Comparison of ENCODE assay signal across 8 cellular contexts in the genomic region with DNA sequence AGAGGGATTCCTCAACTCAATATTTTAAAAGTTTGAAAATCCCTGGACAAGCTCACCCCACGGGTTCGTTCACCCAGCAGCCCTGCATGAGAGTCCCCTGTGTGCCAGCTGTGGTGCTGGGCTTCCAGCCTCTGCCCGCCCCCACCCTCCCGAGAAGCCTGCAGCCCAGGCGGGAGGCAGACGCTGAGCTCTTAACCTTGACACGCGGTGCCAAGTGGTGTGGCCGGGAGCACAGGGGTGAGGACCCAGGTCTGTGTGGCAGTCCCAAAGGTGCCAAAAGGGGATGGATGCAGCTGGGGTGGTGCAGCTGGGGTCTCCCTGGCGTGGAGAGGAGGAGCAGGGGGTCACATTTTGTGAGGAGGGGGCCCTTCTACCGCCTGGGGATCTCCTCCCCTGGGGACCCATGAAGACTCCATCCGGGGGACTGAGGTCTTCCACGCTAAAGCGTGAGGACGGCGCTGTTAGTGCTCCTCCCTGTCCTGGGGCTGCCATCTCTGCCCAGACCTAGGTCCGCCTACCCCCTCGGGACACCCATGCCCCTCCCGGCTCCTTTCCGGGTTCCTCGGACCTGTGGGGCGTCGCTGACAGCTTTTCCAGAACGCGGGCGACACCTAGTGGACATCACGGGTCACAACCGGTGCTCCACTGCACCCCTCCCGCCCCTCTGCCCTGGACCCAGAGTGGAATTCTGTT. TPM values are rescaled to one million over a fixed set of nuclear protein-coding genes. Genes with fewer than 3 reads are reported as not detected.
DNase-seq lines count a peak whose midpoint lies in the region; ATAC-seq and TF ChIP-seq lines count a peak whose summit lies in the region.

No MANE protein-coding gene starts in this region.

- 0 out of 2 replicates have a peak overlapping the region, but pooled peaks have one; percentile 10 for H3K4me3 ChIP-seq in Caco-2 (ENCODE audit: low read depth, low read length)
- no peak overlapping the region for H3K4me3 ChIP-seq in HCT116 (replicated peaks in 1 of 2; ENCODE audit: low read depth in 1 of 2, low read length in 2 of 2)
- H3K4me3 ChIP-seq in mammary epithelial cell (replicated peaks in 1 of 3; ENCODE audit: insufficient read depth in 1 of 3, low read depth in 2 of 3, low read length in 3 of 3): peak overlapping the region; percentile 25 to 57 (median 35)
- peak overlapping the region; percentile 43 for H3K4me3 ChIP-seq in smooth muscle cell

- H3K27me3 ChIP-seq in Caco-2 (replicated peaks; ENCODE audit: control insufficient read depth, insufficient read depth, low read length) (no peaks in the 10 kb centered on the region), HCT116 (ENCODE audit: insufficient read depth, low read length) (no peaks in the 10 kb centered on the region), mammary epithelial cell (ENCODE audit: insufficient read depth, low read length) (no peaks in the 10 kb centered on the region), smooth muscle cell (ENCODE audit: low read depth) (no peaks in the 10 kb centered on the region)

- H3K79me2 ChIP-seq in HCT116 (ENCODE audit: insufficient read depth, low read length) (no peaks in the 10 kb centered on the region), mammary epithelial cell (ENCODE audit: insufficient read depth, low read length) (no peaks in the 10 kb centered on the region), smooth muscle cell (ENCODE audit: low read depth) (no peaks in the 10 kb centered on the region)

- in situ Hi-C loops in mammary epithelial cell (cut with MboI; ENCODE audit: low sequenced_read_pairs in 2 of 2): loop anchor here (5.0 to 25.0 kb wide), 3 partner anchors 47 to 240 kb away; a partner anchor contains a TSS

- DNase-seq in Caco-2 (peak; percentile 81 to 85), HCT116 (ENCODE audit: low read depth, low spot score) (peak; percentile 26), NCI-H2107 treated with DMSO at 0.1 percent for 48 hours (lab: John Stamatoyannopoulos, UW; ENCODE audit: unreplicated experiment) (peak; percentile 6), WTC11 (ENCODE audit: low spot score) (peak; percentile 90), mammary epithelial cell (peak; percentile 50), inferior parietal cortex (ENCODE audit: extremely low spot score) (peak; percentile 77), smooth muscle cell (lab: John Stamatoyannopoulos, UW; ENCODE audit: unreplicated experiment) (peak; percentile 46)

- 0% methylated on average over 9 of the region's 29 CpGs for WGBS in mammary epithelial cell (ENCODE audit: low coverage, missing lambda C conversion rate)
- 23% methylated on average over 26 of the region's 29 CpGs for WGBS in smooth muscle cell (ENCODE audit: low lambda C conversion rate)

- H4K20me1 ChIP-seq in HCT116 (ENCODE audit: insufficient read depth) (no peaks in the 10 kb centered on the region), mammary epithelial cell (ENCODE audit: insufficient read depth, low read length) (no peaks in the 10 kb centered on the region), smooth muscle cell (ENCODE audit: low read depth) (no peaks in the 10 kb centered on the region)

- peak; percentile 99 for TF ChIP-seq RAD21 in HCT116 (IDR thresholded peaks at IDR 0.05; ENCODE audit: low read depth)

- H3K36me3 ChIP-seq in Caco-2 (ENCODE audit: control insufficient read depth, insufficient read depth, low read length) (no peaks in the 10 kb centered on the region), HCT116 (ENCODE audit: control insufficient read depth in 1 of 2, insufficient read depth in 2 of 2, low read length in 2 of 2) (no peaks in the 10 kb centered on the region), mammary epithelial cell (ENCODE audit: insufficient read depth, low read length) (no peaks in the 10 kb centered on the region), smooth muscle cell (ENCODE audit: low read depth) (no peaks in the 10 kb centered on the region)

- H3K4me1 Mint-ChIP-seq in Caco-2 (ENCODE audit: low read depth, unreplicated experiment): no peaks in the 10 kb centered on the region
- H3K4me1 Mint-ChIP-seq in WTC11: peaks cover 28% of the 10 kb centered on the region

- H3K27ac Mint-ChIP-seq in Caco-2 (ENCODE audit: unreplicated experiment): peak overlapping the region; percentile 35
- H3K27ac Mint-ChIP-seq in WTC11: no peak overlapping the region

- H3K9ac ChIP-seq in HCT116 (ENCODE audit: low read length): no peak overlapping the region
- no peak overlapping the region for H3K9ac ChIP-seq in mammary epithelial cell (ENCODE audit: insufficient read depth, low read length)
- no peak overlapping the region for H3K9ac ChIP-seq in smooth muscle cell (ENCODE audit: low read depth)

- intact Hi-C loops in Caco-2 (cut with micrococcal nuclease; ENCODE audit: unreplicated experiment) (loop anchor here (1.0 kb wide), 3 partner anchors 51 to 234 kb away; no protein-coding TSS in a partner anchor), HCT116 (cut with micrococcal nuclease) (loop anchor here (1.0 to 5.0 kb wide), 4 partner anchors 51 to 490 kb away; a partner anchor contains a TSS), mammary epithelial cell (cut with micrococcal nuclease) (loop anchor here (1.0 to 5.0 kb wide), 6 partner anchors 45 to 342 kb away; a partner anchor contains a TSS)

- POLR2A ChIA-PET in Caco-2 (lab: Charles Lee) (no interaction called here), HCT116 (lab: Charles Lee) (interaction anchor here (0.8 to 0.9 kb wide), 2 partner anchors 230 to 235 kb away, joined by 3 to 6 read pairs; no protein-coding TSS in a partner anchor), WTC11 (lab: Charles Lee) (interaction anchor here (1.3 kb wide), 1 partner anchor 88 kb away, joined by 3 read pairs; no protein-coding TSS in a partner anchor)

- H3K4me3 Mint-ChIP-seq in Caco-2 (ENCODE audit: unreplicated experiment) (peak overlapping the region; percentile 47), WTC11 (peak overlapping the region; percentile 42)

- TF ChIP-seq POLR2A in HCT116 (IDR thresholded peaks at IDR 0.05; ENCODE audit: borderline replicate concordance, extremely low read depth, insufficient read depth, insufficient read length): no peak

- H2AFZ ChIP-seq in HCT116 (ENCODE audit: low read depth, low read length, poor library complexity, severe bottlenecking) (peak overlapping the region; percentile 88), mammary epithelial cell (ENCODE audit: low read depth, low read length) (peak overlapping the region; percentile 95), smooth muscle cell (ENCODE audit: low read depth) (peak overlapping the region; percentile 91)

- H3K27me3 Mint-ChIP-seq in Caco-2 (ENCODE audit: insufficient read depth, unreplicated experiment): no peaks in the 10 kb centered on the region
- no peaks in the 10 kb centered on the region for H3K27me3 Mint-ChIP-seq in WTC11 (ENCODE audit: low read depth)

- H3K4me2 ChIP-seq in HCT116 (ENCODE audit: low read length) (peak overlapping the region; percentile 52), mammary epithelial cell (ENCODE audit: insufficient read depth, low read depth, low read length) (peak overlapping the region; percentile 91), smooth muscle cell (peak overlapping the region; percentile 84)

- no peaks in the 10 kb centered on the region for H3K9me3 ChIP-seq in Caco-2
- no peaks in the 10 kb centered on the region for H3K9me3 ChIP-seq in HCT116 (ENCODE audit: control insufficient read depth in 1 of 2, insufficient read depth in 1 of 2, low read depth in 1 of 2, low read length in 2 of 2)
- H3K9me3 ChIP-seq in mammary epithelial cell (replicated peaks; ENCODE audit: insufficient read depth, low read length): no peaks in the 10 kb centered on the region
- no peaks in the 10 kb centered on the region for H3K9me3 ChIP-seq in smooth muscle cell (replicated peaks; ENCODE audit: low read depth)

- no peaks in the 10 kb centered on the region for H3F3A ChIP-seq in smooth muscle cell (ENCODE audit: low read depth)

- dilution Hi-C loops in mammary epithelial cell (cut with HindIII; ENCODE audit: low sequenced_read_pairs): loop anchor here (10.0 kb wide), 1 partner anchor 57 kb away; no protein-coding TSS in a partner anchor

- ATAC-seq in HCT116 (peak; percentile 99), WTC11 (peak; percentile 91), GM18861 (IDR thresholded peaks at IDR 0.05; ENCODE audit: unreplicated experiment) (no peak)

- CTCF ChIA-PET in Caco-2 (lab: Charles Lee) (interaction anchor here (0.6 to 1.4 kb wide), 6 partner anchors 50 to 270 kb away, joined by 3 to 19 read pairs (median 5); a partner anchor contains a TSS), HCT116 (lab: Charles Lee) (interaction anchor here (0.7 to 3.5 kb wide), 10 partner anchors 51 to 490 kb away, joined by 3 to 20 read pairs (median 5); a partner anchor contains a TSS), WTC11 (lab: Charles Lee) (interaction anchor here (0.5 to 4.5 kb wide), 41 partner anchors 8 to 1953 kb away, joined by 3 to 75 read pairs (median 4); a partner anchor contains a TSS), mammary epithelial cell (lab: Charles Lee; ENCODE audit: low non-redundant PET) (interaction anchor here (0.6 to 1.0 kb wide), 7 partner anchors 14 to 449 kb away, joined by 3 to 7 read pairs (median 4); no protein-coding TSS in a partner anchor)

- H3K9me3 Mint-ChIP-seq in Caco-2 (ENCODE audit: unreplicated experiment): no peaks in the 10 kb centered on the region
- H3K9me3 Mint-ChIP-seq in WTC11: no peaks in the 10 kb centered on the region

- H3K36me3 Mint-ChIP-seq in Caco-2 (ENCODE audit: insufficient read depth, unreplicated experiment) (no peaks in the 10 kb centered on the region), WTC11 (no peaks in the 10 kb centered on the region)

- H3K9me2 ChIP-seq in HCT116 (ENCODE audit: insufficient read depth): no peaks in the 10 kb centered on the region

- no TSS peak for BruUV-seq in Caco-2 (replicated peaks; lab: Mats Ljungman, UMichigan)
- no TSS peak for BruUV-seq in HCT116 (replicated peaks; lab: Mats Ljungman, UMichigan)
- no TSS peak for BruUV-seq in mammary epithelial cell (replicated peaks; lab: Mats Ljungman, UMichigan)

- H3K27ac ChIP-seq in HCT116 (ENCODE audit: low read depth, low read length) (no peak overlapping the region), mammary epithelial cell (ENCODE audit: insufficient read depth, low read depth, low read length) (no peak overlapping the region), smooth muscle cell (ENCODE audit: low read depth) (no peak overlapping the region)

- RAD21 ChIA-PET in HCT116 (lab: Charles Lee; ENCODE audit: low non-redundant PET in 1 of 2, low total read pairs in 2 of 2, uncharacterized antibody in 2 of 2, unreplicated experiment in 2 of 2): interaction anchor here (0.7 to 1.5 kb wide), 5 partner anchors 51 to 234 kb away, joined by 3 to 6 read pairs (median 5); no protein-coding TSS in a partner anchor

- TF ChIP-seq CTCF in Caco-2 (IDR thresholded peaks at IDR 0.05; ENCODE audit: insufficient read depth in 1 of 2, low read depth in 1 of 2, low read length in 1 of 2, severe bottlenecking in 1 of 2, unreplicated experiment in 1 of 2): peak; percentile 80 to 92
- peak; percentile 67 to 94 (median 93) for TF ChIP-seq CTCF in HCT116 (IDR thresholded peaks at IDR 0.05 in 2 of 3, conservative IDR thresholded peaks at IDR 0.05 in 1 of 3; ENCODE audit: borderline replicate concordance in 1 of 3, insufficient read depth in 1 of 3, low read depth in 2 of 3, low read length in 2 of 3)
- TF ChIP-seq CTCF in WTC11 (IDR thresholded peaks at IDR 0.05): peak; percentile 88
- peak; percentile 79 to 89 for TF ChIP-seq CTCF in mammary epithelial cell (conservative IDR thresholded peaks at IDR 0.05 in 1 of 2, IDR thresholded peaks at IDR 0.05 in 1 of 2; ENCODE audit: extremely low read depth in 1 of 2, insufficient read depth in 1 of 2, low read depth in 1 of 2, low read length in 2 of 2)
- peak; percentile 86 for TF ChIP-seq CTCF in smooth muscle cell (IDR thresholded peaks at IDR 0.05; ENCODE audit: borderline replicate concordance, insufficient read depth, poor library complexity, severe bottlenecking)

- H3K4me1 ChIP-seq in Caco-2 (no peaks in the 10 kb centered on the region), HCT116 (ENCODE audit: control insufficient read depth in 1 of 2, insufficient read depth in 2 of 2, low read length in 2 of 2) (peaks cover 0 to 5% of the 10 kb centered on the region in 2 experiments; a peak in 2 of 4 replicates), mammary epithelial cell (ENCODE audit: insufficient read depth, low read length) (peaks cover 6% of the 10 kb centered on the region), smooth muscle cell (ENCODE audit: low read depth) (no peaks in the 10 kb centered on the region)

RNA-seq across cellular contexts. Expression of a gene that starts 12.9 kb away (rescaled TPM):
- total RNA-seq in Caco-2 (2022): not detected in 2 replicates
- 0.12 TPM for total RNA-seq in HCT116 (2021; ENCODE audit: unreplicated experiment)
- polyA plus RNA-seq in HCT116 (2012): 0.01 TPM in 1 of 2 replicates, not detected in the other
- not detected in 3 replicates for total RNA-seq in WTC11 (2021)
- total RNA-seq in mammary epithelial cell: not detected
- polyA plus RNA-seq in mammary epithelial cell: 0.05 TPM
- polyA minus RNA-seq in mammary epithelial cell: not detected
- 1.0 and 1.9 TPM in 2 replicates for total RNA-seq in smooth muscle cell
- 0.69 and 0.81 TPM in 2 replicates for polyA plus RNA-seq in smooth muscle cell

RNA-seq across cellular contexts. Expression of a gene that starts 32.7 kb away (rescaled TPM):
- not detected in 2 replicates for total RNA-seq in Caco-2 (2022)
- not detected for total RNA-seq in HCT116 (2021; ENCODE audit: unreplicated experiment)
- polyA plus RNA-seq in HCT116 (2012): not detected in 2 replicates
- not detected in 3 replicates for total RNA-seq in WTC11 (2021)
- total RNA-seq in mammary epithelial cell: not detected
- not detected for polyA plus RNA-seq in mammary epithelial cell
- not detected for polyA minus RNA-seq in mammary epithelial cell
- total RNA-seq in smooth muscle cell: not detected in 2 replicates
- polyA plus RNA-seq in smooth muscle cell: not detected in 2 replicates

RNA-seq across cellular contexts. Expression of a gene that starts 33.8 kb away (rescaled TPM):
- total RNA-seq in Caco-2 (2022): 0.05 and 0.07 TPM in 2 replicates
- total RNA-seq in HCT116 (2021; ENCODE audit: unreplicated experiment): not detected
- polyA plus RNA-seq in HCT116 (2012): not detected in 2 replicates
- 0.52 to 0.76 TPM (median 0.71 TPM) in 3 replicates for total RNA-seq in WTC11 (2021)
- total RNA-seq in mammary epithelial cell: 1 to 10 TPM in 1 of 2 donors, under 1 TPM in 1; 0.14 to 3.0 TPM
- not detected for polyA plus RNA-seq in mammary epithelial cell
- polyA minus RNA-seq in mammary epithelial cell: not detected
- 0.36 and 0.72 TPM in 2 replicates for total RNA-seq in smooth muscle cell
- polyA plus RNA-seq in smooth muscle cell: 0.09 and 0.49 TPM in 2 replicates

RNA-seq across cellular contexts. Expression of a gene that starts 34.3 kb away (rescaled TPM):
- total RNA-seq in Caco-2 (2022): not detected in 2 replicates
- not detected for total RNA-seq in HCT116 (2021; ENCODE audit: unreplicated experiment)
- polyA plus RNA-seq in HCT116 (2012): not detected in 2 replicates
- not detected in 3 replicates for total RNA-seq in WTC11 (2021)
- total RNA-seq in mammary epithelial cell: not detected
- not detected for polyA plus RNA-seq in mammary epithelial cell
- not detected for polyA minus RNA-seq in mammary epithelial cell
- total RNA-seq in smooth muscle cell: 0.09 TPM in 1 of 2 replicates, not detected in the other
- polyA plus RNA-seq in smooth muscle cell: not detected in 2 replicates

Comparison
In these comparisons a context has a peak if more than half of its experiments do, and no peak if none do; other contexts are left out.
1. DNase-seq: peak in every context shown above with its lines; median percentile 90 in WTC11; 83 in Caco-2; 77 in inferior parietal cortex; 50 in mammary epithelial cell; 46 in smooth muscle cell; 26 in HCT116; 6 in NCI-H2107 treated with DMSO at 0.1 percent for 48 hours.
2. H3K4me3 ChIP-seq: peak in Caco-2 (single experiment), mammary epithelial cell (3 of 3) and smooth muscle cell (single experiment); none in HCT116 (0 of 2).
3. Peak in every context shown above with its lines, with median percentiles within 50 percentile points of each other: CTCF ChIP-seq, H2AFZ ChIP-seq and H3K4me2 ChIP-seq.